1 cellular context compared by ENCODE assay signal in genomic region chr12:15629108-15629507, GRCh38.
A peak's percentile ranks its signal among the peaks of the same experiment; 100 is the strongest.
TF ChIP-seq lines count a peak whose summit lies in the region.

No MANE protein-coding gene starts in this region.

TF ChIP-seq in HepG2, 621 proteins besides CTCF, POLR2A, EP300 and RAD21 (continued from another document and continues in another):
- TF ChIP-seq USF2 (IDR thresholded peaks at IDR 0.05; ENCODE audit: low read depth, low read length) (no peak), USF2 (CRISPR knock-in tag; IDR thresholded peaks at IDR 0.05; ENCODE audit: borderline replicate concordance) (no peak), ZC3H4 (CRISPR knock-in tag; IDR thresholded peaks at IDR 0.05; ENCODE audit: borderline replicate concordance) (no peak), MED13 (CRISPR knock-in tag; IDR thresholded peaks at IDR 0.05) (no peak), ZNF883 (CRISPR knock-in tag; IDR thresholded peaks at IDR 0.05; ENCODE audit: not compliant biosample characterization) (no peak), SRSF4 (IDR thresholded peaks at IDR 0.05; ENCODE audit: low read depth, low read length, poor library complexity, severe bottlenecking) (no peak), CBX1 (IDR thresholded peaks at IDR 0.05; ENCODE audit: low read depth) (no peak), ELF4 (CRISPR knock-in tag; IDR thresholded peaks at IDR 0.05; ENCODE audit: borderline replicate concordance) (no peak), HCFC1 (IDR thresholded peaks at IDR 0.05; ENCODE audit: low read depth, low read length) (no peak), NR2C2 (CRISPR knock-in tag; IDR thresholded peaks at IDR 0.05; ENCODE audit: borderline replicate concordance) (no peak), CHD2 (IDR thresholded peaks at IDR 0.05; ENCODE audit: low read depth, low read length) (no peak), ZNF331 (CRISPR knock-in tag; IDR thresholded peaks at IDR 0.05) (peak; percentile 71; the same call in 1 of the 2 replicates), KMT2B (CRISPR knock-in tag; IDR thresholded peaks at IDR 0.05) (no peak), ZNF318 (CRISPR knock-in tag; IDR thresholded peaks at IDR 0.05) (no peak), PHF5A (CRISPR knock-in tag; IDR thresholded peaks at IDR 0.05; ENCODE audit: low read depth, unreplicated experiment) (no peak), RBFOX2 (IDR thresholded peaks at IDR 0.05; ENCODE audit: low read depth, low read length) (no peak), ZNF205 (CRISPR knock-in tag; IDR thresholded peaks at IDR 0.05) (no peak), CHD4 (IDR thresholded peaks at IDR 0.05; ENCODE audit: borderline replicate concordance, low read length) (no peak), ZBTB7A (CRISPR knock-in tag; IDR thresholded peaks at IDR 0.05) (no peak), RORA (CRISPR knock-in tag; IDR thresholded peaks at IDR 0.05) (no peak), ZNF652 (CRISPR knock-in tag; IDR thresholded peaks at IDR 0.05; ENCODE audit: borderline replicate concordance, low read depth) (no peak), ZFP36L1 (CRISPR knock-in tag; IDR thresholded peaks at IDR 0.05) (no peak), ZBTB14 (CRISPR knock-in tag; IDR thresholded peaks at IDR 0.05) (no peak), NPAS2 (CRISPR knock-in tag; IDR thresholded peaks at IDR 0.05; ENCODE audit: borderline replicate concordance) (no peak), ZFP37 (CRISPR knock-in tag; IDR thresholded peaks at IDR 0.05; ENCODE audit: borderline replicate concordance) (no peak), ZNF17 (CRISPR knock-in tag; IDR thresholded peaks at IDR 0.05) (no peak), ZNF556 (CRISPR knock-in tag; IDR thresholded peaks at IDR 0.05; ENCODE audit: borderline replicate concordance) (no peak), SMC3 (IDR thresholded peaks at IDR 0.05; ENCODE audit: low read length) (no peak; the same call in 1 of the 2 replicates), FIP1L1 (IDR thresholded peaks at IDR 0.05; ENCODE audit: borderline replicate concordance, insufficient read depth, low read depth, low read length) (no peak), ZNF737 (CRISPR knock-in tag; IDR thresholded peaks at IDR 0.05; ENCODE audit: borderline replicate concordance) (no peak), ZFP36L2 (CRISPR knock-in tag; IDR thresholded peaks at IDR 0.05) (no peak), SOX13 (IDR thresholded peaks at IDR 0.05) (0 out of 2 replicates have a peak, but pooled peaks have one; percentile 21), SOX13 (CRISPR knock-in tag; conservative IDR thresholded peaks at IDR 0.05 in 1 of 2, IDR thresholded peaks at IDR 0.05 in 1 of 2) (peak in 1 of 2 experiments; percentile 84; a peak in 2 of 4 replicates), DNMT1 (CRISPR knock-in tag; IDR thresholded peaks at IDR 0.05) (no peak), STAT5B (CRISPR knock-in tag; IDR thresholded peaks at IDR 0.05) (no peak), DNMT3B (CRISPR knock-in tag; conservative IDR thresholded peaks at IDR 0.05) (no peak), SNAPC5 (CRISPR knock-in tag; IDR thresholded peaks at IDR 0.05; ENCODE audit: borderline replicate concordance) (no peak), ZNF552 (CRISPR knock-in tag; IDR thresholded peaks at IDR 0.05; ENCODE audit: borderline replicate concordance) (no peak), NFKBIZ (CRISPR knock-in tag; IDR thresholded peaks at IDR 0.05) (no peak)
- TF ChIP-seq, protein P1, sequence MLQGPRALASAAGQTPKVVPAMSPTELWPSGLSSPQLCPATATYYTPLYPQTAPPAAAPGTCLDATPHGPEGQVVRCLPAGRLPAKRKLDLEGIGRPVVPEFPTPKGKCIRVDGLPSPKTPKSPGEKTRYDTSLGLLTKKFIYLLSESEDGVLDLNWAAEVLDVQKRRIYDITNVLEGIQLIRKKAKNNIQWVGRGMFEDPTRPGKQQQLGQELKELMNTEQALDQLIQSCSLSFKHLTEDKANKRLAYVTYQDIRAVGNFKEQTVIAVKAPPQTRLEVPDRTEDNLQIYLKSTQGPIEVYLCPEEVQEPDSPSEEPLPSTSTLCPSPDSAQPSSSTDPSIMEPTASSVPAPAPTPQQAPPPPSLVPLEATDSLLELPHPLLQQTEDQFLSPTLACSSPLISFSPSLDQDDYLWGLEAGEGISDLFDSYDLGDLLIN (CRISPR knock-in tag; IDR thresholded peaks at IDR 0.05; ENCODE audit: borderline replicate concordance): no peak
- TF ChIP-seq, protein P2, sequence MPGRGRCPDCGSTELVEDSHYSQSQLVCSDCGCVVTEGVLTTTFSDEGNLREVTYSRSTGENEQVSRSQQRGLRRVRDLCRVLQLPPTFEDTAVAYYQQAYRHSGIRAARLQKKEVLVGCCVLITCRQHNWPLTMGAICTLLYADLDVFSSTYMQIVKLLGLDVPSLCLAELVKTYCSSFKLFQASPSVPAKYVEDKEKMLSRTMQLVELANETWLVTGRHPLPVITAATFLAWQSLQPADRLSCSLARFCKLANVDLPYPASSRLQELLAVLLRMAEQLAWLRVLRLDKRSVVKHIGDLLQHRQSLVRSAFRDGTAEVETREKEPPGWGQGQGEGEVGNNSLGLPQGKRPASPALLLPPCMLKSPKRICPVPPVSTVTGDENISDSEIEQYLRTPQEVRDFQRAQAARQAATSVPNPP (CRISPR knock-in tag; IDR thresholded peaks at IDR 0.05): no peak
- TF ChIP-seq, protein P3, sequence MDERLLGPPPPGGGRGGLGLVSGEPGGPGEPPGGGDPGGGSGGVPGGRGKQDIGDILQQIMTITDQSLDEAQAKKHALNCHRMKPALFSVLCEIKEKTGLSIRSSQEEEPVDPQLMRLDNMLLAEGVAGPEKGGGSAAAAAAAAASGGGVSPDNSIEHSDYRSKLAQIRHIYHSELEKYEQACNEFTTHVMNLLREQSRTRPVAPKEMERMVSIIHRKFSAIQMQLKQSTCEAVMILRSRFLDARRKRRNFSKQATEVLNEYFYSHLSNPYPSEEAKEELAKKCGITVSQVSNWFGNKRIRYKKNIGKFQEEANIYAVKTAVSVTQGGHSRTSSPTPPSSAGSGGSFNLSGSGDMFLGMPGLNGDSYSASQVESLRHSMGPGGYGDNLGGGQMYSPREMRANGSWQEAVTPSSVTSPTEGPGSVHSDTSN (CRISPR knock-in tag; IDR thresholded peaks at IDR 0.05): no peak
- TF ChIP-seq, protein P4, sequence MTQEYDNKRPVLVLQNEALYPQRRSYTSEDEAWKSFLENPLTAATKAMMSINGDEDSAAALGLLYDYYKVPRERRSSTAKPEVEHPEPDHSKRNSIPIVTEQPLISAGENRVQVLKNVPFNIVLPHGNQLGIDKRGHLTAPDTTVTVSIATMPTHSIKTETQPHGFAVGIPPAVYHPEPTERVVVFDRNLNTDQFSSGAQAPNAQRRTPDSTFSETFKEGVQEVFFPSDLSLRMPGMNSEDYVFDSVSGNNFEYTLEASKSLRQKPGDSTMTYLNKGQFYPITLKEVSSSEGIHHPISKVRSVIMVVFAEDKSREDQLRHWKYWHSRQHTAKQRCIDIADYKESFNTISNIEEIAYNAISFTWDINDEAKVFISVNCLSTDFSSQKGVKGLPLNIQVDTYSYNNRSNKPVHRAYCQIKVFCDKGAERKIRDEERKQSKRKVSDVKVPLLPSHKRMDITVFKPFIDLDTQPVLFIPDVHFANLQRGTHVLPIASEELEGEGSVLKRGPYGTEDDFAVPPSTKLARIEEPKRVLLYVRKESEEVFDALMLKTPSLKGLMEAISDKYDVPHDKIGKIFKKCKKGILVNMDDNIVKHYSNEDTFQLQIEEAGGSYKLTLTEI (CRISPR knock-in tag; conservative IDR thresholded peaks at IDR 0.05): no peak
- TF ChIP-seq, protein P5, sequence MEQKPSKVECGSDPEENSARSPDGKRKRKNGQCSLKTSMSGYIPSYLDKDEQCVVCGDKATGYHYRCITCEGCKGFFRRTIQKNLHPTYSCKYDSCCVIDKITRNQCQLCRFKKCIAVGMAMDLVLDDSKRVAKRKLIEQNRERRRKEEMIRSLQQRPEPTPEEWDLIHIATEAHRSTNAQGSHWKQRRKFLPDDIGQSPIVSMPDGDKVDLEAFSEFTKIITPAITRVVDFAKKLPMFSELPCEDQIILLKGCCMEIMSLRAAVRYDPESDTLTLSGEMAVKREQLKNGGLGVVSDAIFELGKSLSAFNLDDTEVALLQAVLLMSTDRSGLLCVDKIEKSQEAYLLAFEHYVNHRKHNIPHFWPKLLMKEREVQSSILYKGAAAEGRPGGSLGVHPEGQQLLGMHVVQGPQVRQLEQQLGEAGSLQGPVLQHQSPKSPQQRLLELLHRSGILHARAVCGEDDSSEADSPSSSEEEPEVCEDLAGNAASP (CRISPR knock-in tag; IDR thresholded peaks at IDR 0.05; ENCODE audit: borderline replicate concordance): no peak
- TF ChIP-seq, protein P6, sequence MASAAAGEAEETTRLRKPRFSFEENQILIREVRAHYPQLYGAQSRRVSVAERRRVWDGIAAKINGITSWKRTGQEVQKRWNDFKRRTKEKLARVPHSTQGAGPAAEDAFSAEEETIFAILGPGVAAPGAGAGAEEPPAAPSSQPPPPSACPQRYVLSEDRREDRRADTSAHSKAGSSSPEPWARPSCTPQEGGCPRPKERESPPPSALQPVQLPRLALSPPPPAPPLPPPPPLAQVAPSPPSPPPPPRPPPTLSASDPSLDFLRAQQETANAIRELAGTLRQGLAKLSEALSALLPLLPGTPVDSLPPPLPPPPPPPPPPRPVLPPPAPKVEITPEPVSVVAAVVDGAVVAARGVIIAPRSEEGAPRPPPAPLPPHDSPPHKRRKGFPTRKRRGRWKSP (CRISPR knock-in tag; IDR thresholded peaks at IDR 0.05): 0 out of 2 replicates have a peak, but pooled peaks have one; percentile 25
